ENCODE assay signal across 10 cellular contexts in genomic region chr17:57459286-57459915, GRCh38.
A peak's percentile ranks its signal among the peaks of the same experiment; 100 is the strongest.
DNase-seq lines count a peak whose midpoint lies in the region; ATAC-seq and TF ChIP-seq lines count a peak whose summit lies in the region.
"Had no signal": no experiment of that assay in that cellular context is flagged by ENCODE, and none has a peak within 500 bp of the region (broad histone marks: within the 10 kb centered on the region; RNA-seq: fewer than 3 reads in every experiment).

No MANE protein-coding gene starts in this region.

- H3K27ac ChIP-seq in BLaER1 treated with 17β-estradiol and CSF1 and Interleukin-3, amounts not matched to agents 10 nM and 100 nM = peak overlapping the region in 8 of 11 experiments; percentile 26 to 93 (median 64); a peak in 15 of 22 replicates
- H3K27ac ChIP-seq in SJCRH30 = peak overlapping the region; percentile 41
- no peak overlapping the region for H3K27ac ChIP-seq in coronary artery

- peak; percentile 57 for TF ChIP-seq CTCF in GM13977 (IDR thresholded peaks at IDR 0.05; ENCODE audit: extremely low read depth, insufficient read depth, missing control alignments)
- TF ChIP-seq CTCF in fibroblast of pulmonary artery (IDR thresholded peaks at IDR 0.05; ENCODE audit: low read length, missing control alignments) = no peak
- TF ChIP-seq CTCF in coronary artery (IDR thresholded peaks at IDR 0.05) = no peak
- no peak for TF ChIP-seq CTCF in omental fat pad (IDR thresholded peaks at IDR 0.05)

- DNase-seq in GM13977 (ENCODE audit: low spot score) (no peak), SJCRH30 (peak in 1 of 2 experiments; percentile 50), fibroblast of pulmonary artery (ENCODE audit: low read depth) (peak; percentile 39), DMS 273 (lab: John Stamatoyannopoulos, UW; ENCODE audit: unreplicated experiment) (no peak), left lobe of liver (ENCODE audit: low spot score) (no peak), coronary artery (ENCODE audit: low spot score) (no peak), omental fat pad (ENCODE audit: low spot score) (no peak)
- DNase-seq: NCI-H526, right cardiac atrium had no signal

- ATAC-seq in left lobe of liver (no peak), omental fat pad (ENCODE audit: low FRiP score) (no peak)
- ATAC-seq: right cardiac atrium had no signal

- peak overlapping the region in 10 of 11 experiments; percentile 28 to 90 (median 76); a peak in 19 of 22 replicates for H3K4me2 ChIP-seq in BLaER1 treated with 17β-estradiol and CSF1 and Interleukin-3, amounts not matched to agents 10 nM and 100 nM

- in situ Hi-C loops in GM13977 (cut with MboI; ENCODE audit: low pct_unique_long_range_greater_than_20kb, low sequenced_read_pairs, unreplicated experiment) = no loop called here

- peak overlapping the region in 3 of 11 experiments; percentile 5 to 26 (median 22); a peak in 1 of 22 replicates for H3K9ac ChIP-seq in BLaER1 treated with 17β-estradiol and CSF1 and Interleukin-3, amounts not matched to agents 10 nM and 100 nM

- H3K4me3 ChIP-seq in BLaER1 treated with 17β-estradiol and CSF1 and Interleukin-3, amounts not matched to agents 10 nM and 100 nM = no peak overlapping the region
- H3K4me3 ChIP-seq in SJCRH30 = no peak overlapping the region
- H3K4me3 ChIP-seq in fibroblast of pulmonary artery (replicated peaks; ENCODE audit: low read depth, low read length) = no peak overlapping the region
- no peak overlapping the region for H3K4me3 ChIP-seq in coronary artery

- H3K36me3 ChIP-seq in BLaER1 treated with 17β-estradiol and CSF1 and Interleukin-3, amounts not matched to agents 10 nM and 100 nM = peaks cover 0 to 50% (median 0%) of the 10 kb centered on the region in 11 experiments; a peak in 7 of 22 replicates
- H3K36me3 ChIP-seq in SJCRH30 = no peaks in the 10 kb centered on the region

- peaks cover 0 to 5% (median 0%) of the 10 kb centered on the region in 11 experiments; a peak in 4 of 22 replicates for H4K20me1 ChIP-seq in BLaER1 treated with 17β-estradiol and CSF1 and Interleukin-3, amounts not matched to agents 10 nM and 100 nM

- peaks cover 57 to 99% (median 96%) of the 10 kb centered on the region in 10 experiments for H3K4me1 ChIP-seq in BLaER1 treated with 17β-estradiol and CSF1 and Interleukin-3, amounts not matched to agents 10 nM and 100 nM
- H3K4me1 ChIP-seq in SJCRH30 = peaks cover 39% of the 10 kb centered on the region

- no peaks in the 10 kb centered on the region for H3K27me3 ChIP-seq in BLaER1 treated with 17β-estradiol and CSF1 and Interleukin-3, amounts not matched to agents 10 nM and 100 nM
- H3K27me3 ChIP-seq in SJCRH30 = no peaks in the 10 kb centered on the region

- no peaks in the 10 kb centered on the region for H3K9me3 ChIP-seq in BLaER1 treated with 17β-estradiol and CSF1 and Interleukin-3, amounts not matched to agents 10 nM and 100 nM (replicated peaks in 1 of 11)
- no peaks in the 10 kb centered on the region for H3K9me3 ChIP-seq in SJCRH30 (replicated peaks)

Comparison
In these comparisons a context has a peak if more than half of its experiments do, and no peak if none do; other contexts are left out.
1. H3K27ac ChIP-seq: peak in BLaER1 treated with 17β-estradiol and CSF1 and Interleukin-3, amounts not matched to agents 10 nM and 100 nM (8 of 11) and SJCRH30 (single experiment); none in coronary artery (0 of 2).